In genomic region chr20:32820698-32821378, GRCh38 we compare ENCODE assay signal across 8 cellular contexts. TPM values are rescaled to one million over a fixed set of nuclear protein-coding genes. Genes with fewer than 3 reads are reported as not detected.
DNase-seq lines count a peak whose midpoint lies in the region; ATAC-seq, FAIRE-seq and TF ChIP-seq lines count a peak whose summit lies in the region.

No MANE protein-coding gene starts in this region.

- no peak for ATAC-seq in activated T-cell treated with anti-CD3 and anti-CD28 coated beads, Interleukin-2, amount 50 U/mL, for 72 hours (replicated peaks in 1 of 2)
- ATAC-seq in activated naive CD8-positive, alpha-beta T cell treated with anti-CD3 and anti-CD28 coated beads, Interleukin-2, amount 10 ng/mL, durations not matched to agents 7 days and 5 days (ENCODE audit: low read depth): no peak
- ATAC-seq in HG03280 (IDR thresholded peaks at IDR 0.05; ENCODE audit: unreplicated experiment): no peak

- H3K9me3 Mint-ChIP-seq in activated T-cell treated with anti-CD3 and anti-CD28 coated beads, Interleukin-2, amount 50 U/mL, for 72 hours: no peaks in the 10 kb centered on the region
- H3K9me3 Mint-ChIP-seq in activated naive CD8-positive, alpha-beta T cell treated with anti-CD3 and anti-CD28 coated beads, Interleukin-2, amount 10 ng/mL, durations not matched to agents 7 days and 5 days: no peaks in the 10 kb centered on the region

- peaks cover 33% of the 10 kb centered on the region for H4K20me1 ChIP-seq in keratinocyte (ENCODE audit: control insufficient read depth, extremely low read depth, insufficient read depth, low read length)

- peak overlapping the region; percentile 81 for H3K27ac Mint-ChIP-seq in activated T-cell treated with anti-CD3 and anti-CD28 coated beads, Interleukin-2, amount 50 U/mL, for 72 hours
- peak overlapping the region; percentile 98 for H3K27ac Mint-ChIP-seq in activated naive CD8-positive, alpha-beta T cell treated with anti-CD3 and anti-CD28 coated beads, Interleukin-2, amount 10 ng/mL, durations not matched to agents 7 days and 5 days

- H3K4me1 ChIP-seq in keratinocyte (ENCODE audit: control insufficient read depth, extremely low read depth, insufficient read depth, low read length): peaks cover 31% of the 10 kb centered on the region

- peaks cover 4 to 6% of the 10 kb centered on the region in 2 donors for H3K36me3 Mint-ChIP-seq in activated T-cell treated with anti-CD3 and anti-CD28 coated beads, Interleukin-2, amount 50 U/mL, for 72 hours (ENCODE audit: insufficient read depth in 2 of 2)
- peaks cover 18% of the 10 kb centered on the region for H3K36me3 Mint-ChIP-seq in activated naive CD8-positive, alpha-beta T cell treated with anti-CD3 and anti-CD28 coated beads, Interleukin-2, amount 10 ng/mL, durations not matched to agents 7 days and 5 days

- peaks cover 39% of the 10 kb centered on the region for H3K4me1 Mint-ChIP-seq in activated T-cell treated with anti-CD3 and anti-CD28 coated beads, Interleukin-2, amount 50 U/mL, for 72 hours (ENCODE audit: low read depth)
- H3K4me1 Mint-ChIP-seq in activated naive CD8-positive, alpha-beta T cell treated with anti-CD3 and anti-CD28 coated beads, Interleukin-2, amount 10 ng/mL, durations not matched to agents 7 days and 5 days: peaks cover 39% of the 10 kb centered on the region

- peaks cover 3% of the 10 kb centered on the region for H3K9me1 ChIP-seq in keratinocyte (ENCODE audit: control insufficient read depth, extremely low read depth, insufficient read depth, low read length)

- peak overlapping the region; percentile 87 to 99 (median 88) for H3K4me3 ChIP-seq in keratinocyte (ENCODE audit: control insufficient read depth in 2 of 3, extremely low read depth in 1 of 3, insufficient read depth in 2 of 3, low read depth in 1 of 3, low read length in 3 of 3)

- dilution Hi-C loops in keratinocyte (cut with MboI; ENCODE audit: extremely low pct_ligation_motif_present, low sequenced_read_pairs): no loop called here

- H3K27ac ChIP-seq in keratinocyte (ENCODE audit: control insufficient read depth, insufficient read depth, low read length) (peak overlapping the region; percentile 76), temporal lobe (ENCODE audit: low read depth, low read length) (peak overlapping the region; percentile 69)

- peak overlapping the region; percentile 79 for H3K9ac ChIP-seq in keratinocyte (ENCODE audit: control insufficient read depth, extremely low read depth, insufficient read depth, low read length)

- H3K79me2 ChIP-seq in keratinocyte (ENCODE audit: control insufficient read depth, insufficient read depth, low read length): peaks cover 58% of the 10 kb centered on the region

- CTCF ChIA-PET in GM10248 (lab: Yijun Ruan, JAX): interaction anchor here (0.7 to 2.2 kb wide), 7 partner anchors 9 to 44 kb away, joined by 3 to 7 read pairs (median 3); no protein-coding TSS in a partner anchor

- H3K4me3 Mint-ChIP-seq in activated T-cell treated with anti-CD3 and anti-CD28 coated beads, Interleukin-2, amount 50 U/mL, for 72 hours: peak overlapping the region; percentile 60 to 93
- H3K4me3 Mint-ChIP-seq in activated naive CD8-positive, alpha-beta T cell treated with anti-CD3 and anti-CD28 coated beads, Interleukin-2, amount 10 ng/mL, durations not matched to agents 7 days and 5 days: peak overlapping the region; percentile 96

- H3K27me3 ChIP-seq in keratinocyte (ENCODE audit: control insufficient read depth, extremely low read depth, insufficient read depth, low read length): no peaks in the 10 kb centered on the region

- H3K27me3 Mint-ChIP-seq in activated T-cell treated with anti-CD3 and anti-CD28 coated beads, Interleukin-2, amount 50 U/mL, for 72 hours (ENCODE audit: low read depth): no peaks in the 10 kb centered on the region
- no peaks in the 10 kb centered on the region for H3K27me3 Mint-ChIP-seq in activated naive CD8-positive, alpha-beta T cell treated with anti-CD3 and anti-CD28 coated beads, Interleukin-2, amount 10 ng/mL, durations not matched to agents 7 days and 5 days

- no peaks in the 10 kb centered on the region for H3K9me3 ChIP-seq in keratinocyte (ENCODE audit: control insufficient read depth, low read depth, low read length)

- FAIRE-seq in keratinocyte (lab: Jason Lieb, UNC): no peak

- peak overlapping the region; percentile 89 for H3K4me2 ChIP-seq in keratinocyte (ENCODE audit: control insufficient read depth, extremely low read depth, insufficient read depth, low read depth, low read length)

- DNase-seq in activated T-cell treated with anti-CD3 and anti-CD28 coated beads, Interleukin-2, amount 50 U/mL, for 72 hours: no peak
- DNase-seq in activated T-cell treated with anti-CD3 and anti-CD28 coated beads for 4 hours (no peak), keratinocyte (ENCODE audit: low read depth, low spot score) (no peak), GM10248 (ENCODE audit: extremely low spot score) (no peak), T1000 (lab: John Stamatoyannopoulos, UW) (no peak)
- DNase-seq in activated naive CD8-positive, alpha-beta T cell treated with anti-CD3 and anti-CD28 coated beads, Interleukin-2, amount 10 ng/mL, durations not matched to agents 7 days and 5 days: no peak

- POLR2A ChIA-PET in activated naive CD8-positive, alpha-beta T cell treated with anti-CD3 and anti-CD28 coated beads, Interleukin-2, amount 10 ng/mL, durations not matched to agents 7 days and 5 days (lab: Charles Lee): interaction anchor here (0.7 to 2.0 kb wide), 8 partner anchors 9 to 286 kb away, joined by 3 to 10 read pairs (median 4); partner anchors contain the start of gene COMMD7
- POLR2A ChIA-PET in GM10248 (lab: Yijun Ruan, JAX): interaction anchor here (1.6 kb wide), 1 partner anchor 9 kb away, joined by 5 read pairs; no protein-coding TSS in a partner anchor

- TF ChIP-seq CTCF in keratinocyte (optimal IDR thresholded peaks at IDR 0.05 in 1 of 3, IDR thresholded peaks at IDR 0.05 in 1 of 3, conservative IDR thresholded peaks at IDR 0.05 in 1 of 3; ENCODE audit: extremely low read depth in 1 of 3, insufficient read depth in 2 of 3, low read length in 3 of 3) (no peak), GM10248 (IDR thresholded peaks at IDR 0.05; ENCODE audit: control extremely low read depth, extremely low read depth, low read depth, missing control alignments) (no peak)

- peaks cover 0 to 2% of the 10 kb centered on the region in 2 experiments for H3K36me3 ChIP-seq in keratinocyte (ENCODE audit: control insufficient read depth in 2 of 2, extremely low read depth in 1 of 2, insufficient read depth in 2 of 2, low read length in 2 of 2)

- no peak overlapping the region for H2AFZ ChIP-seq in keratinocyte (ENCODE audit: control insufficient read depth, low read length)

RNA-seq across cellular contexts. Expression of gene MAPRE1, which starts 1.1 kb away (rescaled TPM):
- 100 to 1,000 TPM in 1 of 2 donors, 10 to 100 TPM in 1; 94.6 to 100 TPM for total RNA-seq in activated T-cell treated with anti-CD3 and anti-CD28 coated beads, Interleukin-2, amount 50 U/mL, for 72 hours
- 100 to 1,000 TPM; 108 to 109 TPM for total RNA-seq in activated naive CD8-positive, alpha-beta T cell treated with anti-CD3 and anti-CD28 coated beads, Interleukin-2, amount 10 ng/mL, durations not matched to agents 7 days and 5 days
- 72.7 to 115 TPM (median 111 TPM) in 3 replicates for polyA plus RNA-seq in keratinocyte
- polyA plus RNA-seq in keratinocyte (2011; ENCODE audit: low read depth): 95.0 TPM
- 85.0 and 123 TPM in 2 replicates for polyA plus RNA-seq in keratinocyte (2011; cell fraction: cytosol; rRNA removed)
- polyA plus RNA-seq in keratinocyte (2011; cell fraction: nucleus; rRNA removed): 64.6 and 81.8 TPM in 2 replicates
- 90.6 and 108 TPM in 2 replicates for polyA plus RNA-seq in keratinocyte (2012; ENCODE audit: low replicate concordance)
- polyA minus RNA-seq in keratinocyte: 30.3 to 95.2 TPM (median 62.5 TPM) in 3 replicates
- 60.6 TPM for polyA minus RNA-seq in keratinocyte (2011; cell fraction: cytosol; rRNA and poly(A)+ RNA removed)
- 31.0 and 59.3 TPM in 2 replicates for polyA minus RNA-seq in keratinocyte (2011; cell fraction: nucleus; rRNA and poly(A)+ RNA removed)
- total RNA-seq in temporal lobe: 105 TPM

RNA-seq across cellular contexts. Expression of gene EFCAB8, which starts 37.9 kb away (rescaled TPM):
- total RNA-seq in activated T-cell treated with anti-CD3 and anti-CD28 coated beads, Interleukin-2, amount 50 U/mL, for 72 hours: 1 to 10 TPM; 1.7 to 2.7 TPM
- under 1 TPM; 0.47 to 0.77 TPM for total RNA-seq in activated naive CD8-positive, alpha-beta T cell treated with anti-CD3 and anti-CD28 coated beads, Interleukin-2, amount 10 ng/mL, durations not matched to agents 7 days and 5 days
- polyA plus RNA-seq in keratinocyte: 0.02 to 0.18 TPM (median 0.03 TPM) in 3 replicates
- polyA plus RNA-seq in keratinocyte (2011; ENCODE audit: low read depth): 0.09 TPM
- polyA plus RNA-seq in keratinocyte (2011; cell fraction: cytosol; rRNA removed): not detected in 2 replicates
- 0.56 and 0.75 TPM in 2 replicates for polyA plus RNA-seq in keratinocyte (2011; cell fraction: nucleus; rRNA removed)
- 0.10 and 0.44 TPM in 2 replicates for polyA plus RNA-seq in keratinocyte (2012; ENCODE audit: low replicate concordance)
- 0.13 to 0.58 TPM in 2 of 3 replicates, not detected in the other for polyA minus RNA-seq in keratinocyte
- not detected for polyA minus RNA-seq in keratinocyte (2011; cell fraction: cytosol; rRNA and poly(A)+ RNA removed)
- 0.42 and 3.3 TPM in 2 replicates for polyA minus RNA-seq in keratinocyte (2011; cell fraction: nucleus; rRNA and poly(A)+ RNA removed)
- total RNA-seq in temporal lobe: not detected

RNA-seq across cellular contexts. Expression of gene DNMT3B, which starts 58.7 kb away (rescaled TPM):
- total RNA-seq in activated T-cell treated with anti-CD3 and anti-CD28 coated beads, Interleukin-2, amount 50 U/mL, for 72 hours: 1 to 10 TPM; 2.6 to 3.2 TPM
- 1 to 10 TPM; 4.9 to 6.6 TPM for total RNA-seq in activated naive CD8-positive, alpha-beta T cell treated with anti-CD3 and anti-CD28 coated beads, Interleukin-2, amount 10 ng/mL, durations not matched to agents 7 days and 5 days
- 0.68 to 1.1 TPM (median 0.86 TPM) in 3 replicates for polyA plus RNA-seq in keratinocyte
- polyA plus RNA-seq in keratinocyte (2011; ENCODE audit: low read depth): 0.36 TPM
- 0.47 and 0.49 TPM in 2 replicates for polyA plus RNA-seq in keratinocyte (2011; cell fraction: cytosol; rRNA removed)
- polyA plus RNA-seq in keratinocyte (2011; cell fraction: nucleus; rRNA removed): 1.8 TPM in 2 replicates
- 0.48 and 0.80 TPM in 2 replicates for polyA plus RNA-seq in keratinocyte (2012; ENCODE audit: low replicate concordance)
- 0.58 to 1.0 TPM (median 0.69 TPM) in 3 replicates for polyA minus RNA-seq in keratinocyte
- 0.58 TPM for polyA minus RNA-seq in keratinocyte (2011; cell fraction: cytosol; rRNA and poly(A)+ RNA removed)
- polyA minus RNA-seq in keratinocyte (2011; cell fraction: nucleus; rRNA and poly(A)+ RNA removed): 0.63 and 1.0 TPM in 2 replicates
- 6.1 TPM for total RNA-seq in temporal lobe
